ENCODE assay signal across 1 cellular context in the genomic region with DNA sequence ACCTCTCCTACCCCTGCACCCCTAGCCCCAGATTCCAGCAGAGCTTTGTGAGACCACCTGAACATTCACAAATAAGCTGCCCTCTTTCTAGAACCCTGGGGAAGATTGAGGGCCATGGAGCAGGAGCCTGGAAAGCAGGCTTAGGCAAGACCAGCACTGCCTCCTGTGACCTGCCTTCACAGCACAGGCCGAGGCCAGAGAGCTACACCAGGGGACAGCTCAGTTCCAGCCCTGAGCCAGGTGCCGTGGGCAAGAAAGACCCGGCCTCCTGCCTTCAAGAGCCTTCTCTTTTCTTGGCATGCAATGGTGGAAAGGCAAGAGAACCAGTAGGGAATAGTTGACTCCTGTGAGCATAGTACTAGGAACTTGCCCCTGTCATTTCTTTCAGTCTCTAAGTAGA.
A peak's percentile ranks its signal among the peaks of the same experiment; 100 is the strongest.
TF ChIP-seq lines count a peak whose summit lies in the region.

No MANE protein-coding gene starts in this region.

TF ChIP-seq in K562, 482 proteins besides CTCF, POLR2A, EP300 and RAD21:
- TF ChIP-seq POLR2G (IDR thresholded peaks at IDR 0.05; ENCODE audit: low read depth, low read length) (peak; percentile 49; the same call in 1 of the 2 replicates), HSF4 (CRISPR knock-in tag; IDR thresholded peaks at IDR 0.05; ENCODE audit: borderline replicate concordance) (no peak)
